Comparison of ENCODE assay signal across 21 cellular contexts in the genomic region with DNA sequence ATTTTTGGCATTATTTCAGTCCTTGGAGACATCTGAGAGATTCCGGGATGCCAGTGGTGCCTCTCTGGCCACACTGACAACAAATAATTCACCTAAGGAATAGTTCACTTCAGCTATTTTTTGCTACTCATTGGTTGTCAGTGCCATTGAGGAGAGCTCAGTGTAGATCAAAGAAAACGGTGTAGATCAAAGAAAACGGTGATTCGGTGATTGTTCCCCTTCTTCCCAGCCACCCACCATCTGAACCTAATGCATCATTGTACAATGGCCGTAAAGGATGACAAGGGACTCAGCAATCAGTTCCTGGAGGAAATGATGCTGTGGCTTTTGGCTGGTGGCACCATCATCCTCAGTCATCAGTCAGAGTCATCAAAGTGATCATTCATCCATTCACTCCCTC.
"Had no signal": no experiment of that assay in that cellular context is flagged by ENCODE, and none has a peak within 500 bp of the region (broad histone marks: within the 10 kb centered on the region; RNA-seq: fewer than 3 reads in every experiment).

No MANE protein-coding gene starts in this region.

- H3K36me3 Mint-ChIP-seq: naive thymus-derived CD8-positive, alpha-beta T cell; stimulated activated memory B cell treated with anti-CD40 and anti-IgM and Interleukin-4, amounts not matched to agents 10 μg/mL and 1 μg/mL and 100 μg/mL, for 72 hours had no signal

- DNase-seq: effector memory CD8-positive, alpha-beta T cell; esophagus squamous epithelium; foreskin melanocyte; head of caudate nucleus; mucosa of descending colon; naive thymus-derived CD8-positive, alpha-beta T cell; psoas muscle; retina; right lobe of liver; spleen; stimulated activated CD4-positive, alpha-beta T cell treated with anti-CD3 and anti-CD28 coated beads, Interleukin-15, amount 100 ng/mL, for 24 hours; stimulated activated CD4-positive, alpha-beta T cell treated with anti-CD3 and anti-CD28 coated beads, Interleukin-1b, Interleukin-23, amount 100 ng/mL, for 48 hours; stimulated activated CD4-positive, alpha-beta T cell treated with anti-CD3 and anti-CD28 coated beads, Interleukin-4, amount 100 ng/mL, for 24 hours; tibial artery; upper lobe of right lung had no signal

- H3K4me3 ChIP-seq: esophagus squamous epithelium, hepatocyte, mucosa of descending colon, psoas muscle, right lobe of liver, spleen, tibial artery, upper lobe of right lung, vagina had no signal

- H3K4me1 ChIP-seq: esophagus squamous epithelium, psoas muscle, right lobe of liver, spleen, tibial artery, upper lobe of right lung, vagina had no signal

- H3K4me1 Mint-ChIP-seq: naive thymus-derived CD8-positive, alpha-beta T cell; stimulated activated memory B cell treated with anti-CD40 and anti-IgM and Interleukin-4, amounts not matched to agents 10 μg/mL and 1 μg/mL and 100 μg/mL, for 72 hours had no signal

- H3K27ac ChIP-seq: esophagus squamous epithelium, hepatocyte, neutrophil, psoas muscle, right lobe of liver, spleen, tibial artery, upper lobe of right lung, vagina had no signal

- H2AFZ ChIP-seq: hepatocyte had no signal

- H3K9me3 Mint-ChIP-seq: dendritic cell treated with granulocyte-macrophage colony-stimulating factor and Interleukin-4, amounts not matched to agents 40 ng/mL and 50 ng/mL, for 4 days; stimulated activated memory B cell treated with anti-CD40 and anti-IgM and Interleukin-4, amounts not matched to agents 10 μg/mL and 1 μg/mL and 100 μg/mL, for 72 hours had no signal

- H3K4me3 Mint-ChIP-seq: dendritic cell treated with granulocyte-macrophage colony-stimulating factor and Interleukin-4, amounts not matched to agents 40 ng/mL and 50 ng/mL, for 4 days; effector memory CD8-positive, alpha-beta T cell; naive thymus-derived CD8-positive, alpha-beta T cell; stimulated activated memory B cell treated with anti-CD40 and anti-IgM and Interleukin-4, amounts not matched to agents 10 μg/mL and 1 μg/mL and 100 μg/mL, for 72 hours; stimulated activated naive CD8-positive, alpha-beta T cell treated with anti-CD3 and anti-CD28 coated beads, Interleukin-15, Interleukin-2, amounts not matched to agents 100 ng/mL and 50 ng/mL, for 24 hours had no signal

- H3K4me2 ChIP-seq: hepatocyte had no signal

- H3K36me3 ChIP-seq: esophagus squamous epithelium, neutrophil, right lobe of liver, spleen, tibial artery, upper lobe of right lung, vagina had no signal

- H3K9me3 ChIP-seq: esophagus squamous epithelium, mucosa of descending colon, neutrophil, psoas muscle, right lobe of liver, spleen, tibial artery, upper lobe of right lung, vagina had no signal

- H3K79me2 ChIP-seq: hepatocyte had no signal

- H3K27ac Mint-ChIP-seq: dendritic cell treated with granulocyte-macrophage colony-stimulating factor and Interleukin-4, amounts not matched to agents 40 ng/mL and 50 ng/mL, for 4 days; effector memory CD8-positive, alpha-beta T cell; naive thymus-derived CD8-positive, alpha-beta T cell; stimulated activated memory B cell treated with anti-CD40 and anti-IgM and Interleukin-4, amounts not matched to agents 10 μg/mL and 1 μg/mL and 100 μg/mL, for 72 hours; stimulated activated naive CD8-positive, alpha-beta T cell treated with anti-CD3 and anti-CD28 coated beads, Interleukin-15, Interleukin-2, amounts not matched to agents 100 ng/mL and 50 ng/mL, for 24 hours had no signal

- H3K27me3 ChIP-seq: esophagus squamous epithelium, hepatocyte, neutrophil, right lobe of liver, spleen, tibial artery, upper lobe of right lung, vagina had no signal

- H3K27me3 Mint-ChIP-seq: dendritic cell treated with granulocyte-macrophage colony-stimulating factor and Interleukin-4, amounts not matched to agents 40 ng/mL and 50 ng/mL, for 4 days; effector memory CD8-positive, alpha-beta T cell; stimulated activated memory B cell treated with anti-CD40 and anti-IgM and Interleukin-4, amounts not matched to agents 10 μg/mL and 1 μg/mL and 100 μg/mL, for 72 hours; stimulated activated naive CD8-positive, alpha-beta T cell treated with anti-CD3 and anti-CD28 coated beads, Interleukin-15, Interleukin-2, amounts not matched to agents 100 ng/mL and 50 ng/mL, for 24 hours had no signal

- ATAC-seq: effector memory CD8-positive, alpha-beta T cell; mucosa of descending colon; naive thymus-derived CD8-positive, alpha-beta T cell; psoas muscle; right lobe of liver; stimulated activated memory B cell treated with anti-CD40 and anti-IgM and Interleukin-4, amounts not matched to agents 10 μg/mL and 1 μg/mL and 100 μg/mL, for 72 hours; upper lobe of right lung had no signal
